9 cellular contexts compared by ENCODE assay signal in genomic region chr3:13548696-13549512, GRCh38. TPM values are rescaled to one million over a fixed set of nuclear protein-coding genes. Genes with fewer than 3 reads are reported as not detected.
DNase-seq lines count a peak whose midpoint lies in the region; ATAC-seq, FAIRE-seq and TF ChIP-seq lines count a peak whose summit lies in the region.
"Had no signal": no experiment of that assay in that cellular context is flagged by ENCODE, and none has a peak within 500 bp of the region (broad histone marks: within the 10 kb centered on the region; RNA-seq: fewer than 3 reads in every experiment).

FBLN2 (plus strand) TSS chr3:13549125; CDS start chr3:13570356, 21,231 bp downstream.

- H3K4me3 ChIP-seq in endothelial cell of umbilical vein (replicated peaks in 1 of 3; ENCODE audit: insufficient read depth in 1 of 3, low read depth in 1 of 3, low read length in 3 of 3) (no peak within 1 kb of the TSS), mucosa of rectum (ENCODE audit: low read length in 2 of 2) (peak within 1 kb of the TSS; percentile 2 to 54)

- CTCF ChIA-PET in endothelial cell of umbilical vein (lab: Charles Lee): interaction anchor here (3.3 kb wide), 1 partner anchor 100 kb away, joined by 23 read pairs; no protein-coding TSS in a partner anchor

- H3K27ac ChIP-seq in endothelial cell of umbilical vein (ENCODE audit: insufficient read depth, low read depth, low read length): no peak within 1 kb of the TSS
- peak within 1 kb of the TSS in 1 of 2 donors; percentile 17 for H3K27ac ChIP-seq in mucosa of rectum (ENCODE audit: low read depth in 2 of 2, low read length in 2 of 2)
- H3K27ac ChIP-seq: KMS-11 had no signal

- H3K9ac ChIP-seq in endothelial cell of umbilical vein (replicated peaks; ENCODE audit: extremely low read depth, insufficient read depth, low read length): no peak within 1 kb of the TSS
- no peak within 1 kb of the TSS for H3K9ac ChIP-seq in mucosa of rectum (ENCODE audit: low read depth in 1 of 2, low read length in 2 of 2)
- H3K9ac ChIP-seq: KMS-11 had no signal

- ATAC-seq in GM21515 (IDR thresholded peaks at IDR 0.05; ENCODE audit: unreplicated experiment): no peak
- ATAC-seq in GM19463 (IDR thresholded peaks at IDR 0.05; ENCODE audit: unreplicated experiment): no peak

- DNase-seq in D341Med (ENCODE audit: low spot score) (peak; percentile 79), RPMI7951 (ENCODE audit: low read depth) (peak; percentile 66), endothelial cell of umbilical vein (ENCODE audit: low read depth, low spot score) (no peak), NAMALWA (ENCODE audit: low spot score) (no peak)
- no peak for DNase-seq in activated CD4-positive, alpha-beta T cell treated with anti-CD3 and anti-CD28 coated beads for 48 hours

- peaks cover 5% of the 10 kb centered on the region for H3K4me1 ChIP-seq in endothelial cell of umbilical vein (ENCODE audit: control insufficient read depth, extremely low read depth, insufficient read depth, low read length)
- H3K4me1 ChIP-seq in mucosa of rectum (ENCODE audit: control insufficient read depth in 2 of 2, insufficient read depth in 2 of 2, low read length in 2 of 2): peaks cover 4 to 6% of the 10 kb centered on the region in 2 donors

- POLR2A ChIA-PET in endothelial cell of umbilical vein (lab: Charles Lee): no interaction called here

- no peaks in the 10 kb centered on the region for H4K20me1 ChIP-seq in endothelial cell of umbilical vein (replicated peaks; ENCODE audit: control insufficient read depth, extremely low read depth, insufficient read depth, low read length)

- H3K79me2 ChIP-seq in endothelial cell of umbilical vein (ENCODE audit: control insufficient read depth, insufficient read depth, low read length): no peaks in the 10 kb centered on the region

- no peak for TF ChIP-seq POLR2A in endothelial cell of umbilical vein (IDR thresholded peaks at IDR 0.05; ENCODE audit: low read depth, low read length)

- H3K27me3 ChIP-seq in endothelial cell of umbilical vein (ENCODE audit: control insufficient read depth in 2 of 2, insufficient read depth in 2 of 2, low read length in 2 of 2) (peaks cover 5 to 8% of the 10 kb centered on the region in 2 experiments), mucosa of rectum (ENCODE audit: control insufficient read depth in 2 of 2, insufficient read depth in 2 of 2, low read length in 2 of 2) (peaks cover 9 to 12% of the 10 kb centered on the region in 2 donors)

- H3K9me3 ChIP-seq in endothelial cell of umbilical vein (replicated peaks; ENCODE audit: control insufficient read depth, insufficient read depth, low read length): no peaks in the 10 kb centered on the region
- H3K9me3 ChIP-seq in mucosa of rectum (ENCODE audit: control insufficient read depth in 2 of 2, low read length in 2 of 2): no peaks in the 10 kb centered on the region

- no TSS peak for BruUV-seq in endothelial cell of umbilical vein (replicated peaks; lab: Mats Ljungman, UMichigan)

- intact Hi-C loops in endothelial cell of umbilical vein (cut with micrococcal nuclease): no loop called here

- H3K9me1 ChIP-seq in endothelial cell of umbilical vein (replicated peaks; ENCODE audit: control insufficient read depth, extremely low read depth, insufficient read depth, low read length): no peaks in the 10 kb centered on the region

- TF ChIP-seq CTCF in endothelial cell of umbilical vein (IDR thresholded peaks at IDR 0.05; ENCODE audit: extremely low read depth in 1 of 2, insufficient read depth in 1 of 2, low read depth in 1 of 2, low read length in 2 of 2): no peak

- dilution Hi-C loops in endothelial cell of umbilical vein (cut with MboI; ENCODE audit: extremely low pct_ligation_motif_present, low sequenced_read_pairs): no loop called here

- H3K4me2 ChIP-seq in endothelial cell of umbilical vein (ENCODE audit: insufficient read depth, low read length): no peak within 1 kb of the TSS
- H3K4me2 ChIP-seq: KMS-11 had no signal

- FAIRE-seq in endothelial cell of umbilical vein (lab: Jason Lieb, UNC): no peak

- H3K36me3 ChIP-seq in endothelial cell of umbilical vein (ENCODE audit: control insufficient read depth in 2 of 2, extremely low read depth in 1 of 2, insufficient read depth in 2 of 2, low read length in 2 of 2): no peaks in the 10 kb centered on the region
- no peaks in the 10 kb centered on the region for H3K36me3 ChIP-seq in mucosa of rectum (ENCODE audit: control insufficient read depth in 2 of 2, insufficient read depth in 2 of 2, low read length in 2 of 2)

- H2AFZ ChIP-seq in endothelial cell of umbilical vein (ENCODE audit: low read depth, low read length): peak within 1 kb of the TSS; percentile 40

TF ChIP-seq in endothelial cell of umbilical vein, 7 proteins besides CTCF, POLR2A, EP300 and RAD21:
- peak; percentile 45 for TF ChIP-seq EZH2 (IDR thresholded peaks at IDR 0.05; ENCODE audit: borderline replicate concordance, low read depth, low read length, severe bottlenecking)
- no peak for TF ChIP-seq JUN (IDR thresholded peaks at IDR 0.05; ENCODE audit: borderline replicate concordance, insufficient read depth, insufficient read length, low read depth)

RNA-seq across cellular contexts. Expression of gene FBLN2, which starts in this region (rescaled TPM):
- 52.7 and 55.9 TPM in 2 replicates for total RNA-seq in RPMI7951 (2014; rRNA removed; shearing (Covaris generic))
- 0.07 and 1.4 TPM in 2 replicates for total RNA-seq in endothelial cell of umbilical vein
- 1.9 and 2.3 TPM in 2 replicates for polyA plus RNA-seq in endothelial cell of umbilical vein
- 0.65 and 1.4 TPM in 2 replicates for polyA plus RNA-seq in endothelial cell of umbilical vein (2011; cell fraction: cytosol; rRNA removed)
- polyA plus RNA-seq in endothelial cell of umbilical vein (2011; cell fraction: nucleus; rRNA removed): 0.61 and 1.0 TPM in 2 replicates
- 0.23 and 0.85 TPM in 2 replicates for polyA plus RNA-seq in endothelial cell of umbilical vein (2012)
- polyA minus RNA-seq in endothelial cell of umbilical vein: 0.68 and 0.91 TPM in 2 replicates
- not detected for polyA minus RNA-seq in endothelial cell of umbilical vein (2011; cell fraction: cytosol; rRNA and poly(A)+ RNA removed)
- polyA minus RNA-seq in endothelial cell of umbilical vein (2011; cell fraction: nucleus; rRNA and poly(A)+ RNA removed): 0.14 and 0.67 TPM in 2 replicates

Comparison
In these comparisons a context has a peak if more than half of its experiments do, and no peak if none do; other contexts are left out.
1. RNA of gene FBLN2 (total RNA-seq): 52.7 to 55.9 TPM in RPMI7951; 0.07 to 1.4 TPM in endothelial cell of umbilical vein; every median in the first group is over 10 times any median in the second.
2. DNase-seq: peak in D341Med (single experiment) and RPMI7951 (single experiment); none in endothelial cell of umbilical vein (single experiment), NAMALWA (single experiment) and activated CD4-positive, alpha-beta T cell treated with anti-CD3 and anti-CD28 coated beads for 48 hours (single experiment).
3. H3K4me3 ChIP-seq: peak in mucosa of rectum (2 of 2); none in endothelial cell of umbilical vein (0 of 3).